Comparison of ENCODE assay signal across 32 cellular contexts in the genomic region with DNA sequence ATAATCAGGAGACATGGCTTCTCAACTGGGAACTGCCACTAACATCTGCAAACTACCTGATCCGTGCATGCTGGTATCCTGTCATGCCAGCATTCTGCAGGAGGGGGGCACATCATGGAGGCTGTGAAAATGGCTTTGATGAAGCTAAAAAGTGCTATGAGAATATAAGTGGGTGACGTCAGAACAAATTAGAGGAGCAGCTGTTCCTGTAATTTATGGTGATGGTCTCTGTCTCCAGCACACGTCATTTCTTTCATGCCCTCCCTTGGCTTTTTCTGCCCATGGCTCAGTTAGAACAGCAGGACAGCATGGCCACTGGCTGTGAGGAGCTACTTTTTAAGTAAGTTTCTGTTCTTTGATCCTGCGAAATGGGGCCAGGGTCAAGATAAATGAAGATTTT.
"Had no signal": no experiment of that assay in that cellular context is flagged by ENCODE, and none has a peak within 500 bp of the region (broad histone marks: within the 10 kb centered on the region; RNA-seq: fewer than 3 reads in every experiment).

No MANE protein-coding gene starts in this region.

- H2AFZ ChIP-seq: hepatocyte had no signal

- H3K4me1 ChIP-seq: esophagus squamous epithelium had no signal

- DNase-seq: activated CD4-positive, alpha-beta T cell treated with anti-CD3 and anti-CD28 coated beads for 48 hours; activated CD4-positive, alpha-beta T cell treated with anti-CD3 and anti-CD28 coated beads, Interleukin-2, amount 50 U/mL, for 48 hours; activated CD8-positive, alpha-beta memory T cell treated with anti-CD3 and anti-CD28 coated beads for 24 hours; activated effector memory CD4-positive, alpha-beta T cell treated with Interleukin-2 at 50 U/mL for 16 hours; activated naive CD4-positive, alpha-beta T cell treated with Interleukin-2 at 50 U/mL for 16 hours; anterior cingulate cortex; dermis blood vessel endothelial cell; effector CD4-positive, alpha-beta T cell; esophagus squamous epithelium; left cardiac atrium; mammary epithelial cell; naive B cell; nephron progenitor cell; stimulated activated CD4-positive, alpha-beta T cell treated with anti-CD3 and anti-CD28 coated beads, Interleukin-4, amount 100 ng/mL, for 24 hours; trophoblast cell had no signal

- H3K36me3 Mint-ChIP-seq: activated naive CD8-positive, alpha-beta T cell; mesothelial cell of epicardium; naive B cell; stimulated activated effector memory CD8-positive, alpha-beta T cell treated with anti-CD3 and anti-CD28 coated beads, Interleukin-12 subunit alpha, Interleukin-12 subunit beta, amount 100 ng/mL, for 72 hours had no signal

- H3K27me3 ChIP-seq: esophagus squamous epithelium, hepatocyte, neutrophil had no signal

- H3K27ac ChIP-seq: epithelial cell of prostate, esophagus squamous epithelium, hepatocyte, neutrophil, skin epidermis, thoracic aorta, VCaP had no signal

- H3K4me3 ChIP-seq: esophagus squamous epithelium, hepatocyte, skin epidermis, thoracic aorta had no signal

- H3K4me1 Mint-ChIP-seq: mesothelial cell of epicardium; naive B cell; stimulated activated effector memory CD8-positive, alpha-beta T cell treated with anti-CD3 and anti-CD28 coated beads, Interleukin-12 subunit alpha, Interleukin-12 subunit beta, amount 100 ng/mL, for 72 hours had no signal

- H3K79me2 ChIP-seq: hepatocyte had no signal

- H3K9me3 ChIP-seq: esophagus squamous epithelium, neutrophil, thoracic aorta had no signal

- FAIRE-seq: colon, endometrium, frontal cortex, keratinocyte, TTC549 had no signal

- ATAC-seq: activated CD4-positive, CD25-positive, alpha-beta regulatory T cell treated with anti-CD3 and anti-CD28 coated beads, Interleukin-2, amount 50 U/mL, for 24 hours; left cardiac atrium; sciatic nerve; stimulated activated effector memory CD8-positive, alpha-beta T cell treated with anti-CD3 and anti-CD28 coated beads, Interleukin-12 subunit alpha, Interleukin-12 subunit beta, amount 100 ng/mL, for 72 hours had no signal

- H3K9me3 Mint-ChIP-seq: mesothelial cell of epicardium; nephron progenitor cell; stimulated activated naive CD8-positive, alpha-beta T cell treated with anti-CD3 and anti-CD28 coated beads, Interleukin-15, Interleukin-2, amounts not matched to agents 100 ng/mL and 50 ng/mL, for 24 hours had no signal

- H3K4me2 ChIP-seq: hepatocyte had no signal

- H3K27ac Mint-ChIP-seq: activated naive CD8-positive, alpha-beta T cell; mesothelial cell of epicardium; naive B cell; nephron progenitor cell; stimulated activated effector memory CD8-positive, alpha-beta T cell treated with anti-CD3 and anti-CD28 coated beads, Interleukin-12 subunit alpha, Interleukin-12 subunit beta, amount 100 ng/mL, for 72 hours; stimulated activated naive CD8-positive, alpha-beta T cell treated with anti-CD3 and anti-CD28 coated beads, Interleukin-15, Interleukin-2, amounts not matched to agents 100 ng/mL and 50 ng/mL, for 24 hours had no signal

- H3K36me3 ChIP-seq: esophagus squamous epithelium, neutrophil, thoracic aorta had no signal

- H3K4me3 Mint-ChIP-seq: activated naive CD8-positive, alpha-beta T cell; mesothelial cell of epicardium; naive B cell; nephron progenitor cell; stimulated activated effector memory CD8-positive, alpha-beta T cell treated with anti-CD3 and anti-CD28 coated beads, Interleukin-12 subunit alpha, Interleukin-12 subunit beta, amount 100 ng/mL, for 72 hours; stimulated activated naive CD8-positive, alpha-beta T cell treated with anti-CD3 and anti-CD28 coated beads, Interleukin-15, Interleukin-2, amounts not matched to agents 100 ng/mL and 50 ng/mL, for 24 hours had no signal

- H3K27me3 Mint-ChIP-seq: activated naive CD8-positive, alpha-beta T cell; naive B cell; stimulated activated naive CD8-positive, alpha-beta T cell treated with anti-CD3 and anti-CD28 coated beads, Interleukin-15, Interleukin-2, amounts not matched to agents 100 ng/mL and 50 ng/mL, for 24 hours had no signal
